18 cellular contexts compared by ENCODE assay signal in the genomic region with DNA sequence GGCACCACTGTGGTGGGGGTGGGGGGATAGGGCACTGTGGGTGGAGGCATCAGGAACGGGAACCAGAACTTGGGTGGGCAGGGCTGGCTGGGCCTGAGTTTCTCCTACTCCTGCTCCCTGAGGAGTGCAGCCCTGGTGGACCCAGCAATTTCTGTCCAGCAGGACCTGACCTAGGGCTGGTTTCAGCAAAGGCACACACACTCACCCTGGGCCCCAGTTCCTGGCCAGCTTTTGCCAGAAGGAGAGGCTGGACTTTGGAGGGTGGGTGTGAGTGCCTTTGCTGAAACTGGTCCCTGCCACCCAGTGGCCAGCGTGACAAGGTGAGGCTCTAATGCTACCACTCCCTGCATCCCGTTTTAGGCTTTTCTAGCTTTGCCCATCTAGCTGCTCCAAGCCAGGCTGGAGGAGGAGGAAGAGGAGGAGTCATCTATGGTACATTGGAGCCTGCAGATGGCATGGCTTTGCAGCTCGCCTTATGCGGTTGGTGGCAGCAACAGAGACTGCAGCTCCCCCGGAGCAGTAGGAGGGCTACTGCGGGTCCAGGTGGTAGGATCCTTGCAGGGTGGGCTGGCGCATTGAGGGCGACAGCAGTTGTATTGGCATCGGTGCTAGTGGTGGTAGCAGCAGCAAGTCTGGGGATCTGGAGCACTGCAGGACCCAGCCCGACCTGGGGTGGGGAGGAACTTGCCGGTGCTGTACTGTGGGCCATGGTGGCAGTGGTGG. TPM values are rescaled to one million over a fixed set of nuclear protein-coding genes. Genes with fewer than 3 reads are reported as not detected.
A peak's percentile ranks its signal among the peaks of the same experiment; 100 is the strongest.
DNase-seq lines count a peak whose midpoint lies in the region; ATAC-seq and TF ChIP-seq lines count a peak whose summit lies in the region.
"Had no signal": no experiment of that assay in that cellular context is flagged by ENCODE, and none has a peak within 500 bp of the region (broad histone marks: within the 10 kb centered on the region; RNA-seq: fewer than 3 reads in every experiment).

No MANE protein-coding gene starts in this region.

- no peaks in the 10 kb centered on the region for H3K36me3 ChIP-seq in tibial artery
- H3K36me3 ChIP-seq: adrenal gland, BLaER1, uterus had no signal

- peak; percentile 18 for TF ChIP-seq CTCF in GM12864 (IDR thresholded peaks at IDR 0.05; ENCODE audit: low read depth, low read length, missing control alignments)
- TF ChIP-seq CTCF in tibial artery (IDR thresholded peaks at IDR 0.05) = no peak

- H3K4me3 ChIP-seq in GM12864 (ENCODE audit: low read depth, low read length) (no peak overlapping the region), tibial artery (no peak overlapping the region)
- H3K4me3 ChIP-seq: adrenal gland, BLaER1, uterus had no signal

- H3K4me1 ChIP-seq in tibial artery = no peaks in the 10 kb centered on the region
- H3K4me1 ChIP-seq: adrenal gland, uterus had no signal

- intact Hi-C loops in left colon (cut with DNase I, micrococcal nuclease) = no loop called here
- intact Hi-C loops in tibial artery (cut with DNase I; ENCODE audit: low total_unique reads) = no loop called here

- no peak for DNase-seq in GM12864 (ENCODE audit: low read depth)
- DNase-seq in left colon = peak in 1 of 2 donors; percentile 41
- DNase-seq in tibial artery = no peak
- DNase-seq in NCI-H526 treated with DMSO at 0.1 percent for 48 hours (lab: John Stamatoyannopoulos, UW) = no peak
- DNase-seq in NCI-H2227 (lab: John Stamatoyannopoulos, UW; ENCODE audit: unreplicated experiment) = no peak
- DNase-seq: activated CD4-positive, alpha-beta T cell treated with anti-CD3 and anti-CD28 coated beads, Interleukin-2, amount 50 U/mL, for 4 hours; activated effector memory CD4-positive, alpha-beta T cell treated with anti-CD3 and anti-CD28 coated beads, Interleukin-2, amount 50 U/mL, for 16 hours; adrenal gland; mammary epithelial cell; NCI-H1436; NCI-H2171; NCI-H774; nucleus accumbens; uterus had no signal

- H3K9me3 ChIP-seq in tibial artery = no peaks in the 10 kb centered on the region
- H3K9me3 ChIP-seq: adrenal gland, BLaER1, uterus had no signal

- peaks cover 0 to 6% of the 10 kb centered on the region in 2 donors for H3K27me3 ChIP-seq in tibial artery
- H3K27me3 ChIP-seq: adrenal gland, BLaER1 had no signal

- H3K27ac ChIP-seq in tibial artery = no peak overlapping the region
- H3K27ac ChIP-seq: adrenal gland, BLaER1, uterus had no signal

- ATAC-seq in GM19455 (IDR thresholded peaks at IDR 0.05; ENCODE audit: unreplicated experiment) (peak; percentile 42), HG03280 (IDR thresholded peaks at IDR 0.05; ENCODE audit: unreplicated experiment) (peak; percentile 37), left colon (peak; percentile 56), GM18873 (IDR thresholded peaks at IDR 0.05; ENCODE audit: low FRiP score, unreplicated experiment) (no peak)

RNA-seq across cellular contexts. Expression of a gene that starts 40.4 kb away (rescaled TPM):
- total RNA-seq in left colon = 10 to 100 TPM; 60.7 to 74.8 TPM

RNA-seq across cellular contexts. Expression of a gene that starts 53.5 kb away (rescaled TPM):
- 100 to 1,000 TPM; 112 to 168 TPM for total RNA-seq in left colon
